18 cellular contexts compared by ENCODE assay signal in genomic region chr10:124224331-124225028, GRCh38.
DNase-seq lines count a peak whose midpoint lies in the region; ATAC-seq and TF ChIP-seq lines count a peak whose summit lies in the region.
"Had no signal": no experiment of that assay in that cellular context is flagged by ENCODE, and none has a peak within 500 bp of the region (broad histone marks: within the 10 kb centered on the region; RNA-seq: fewer than 3 reads in every experiment).

No MANE protein-coding gene starts in this region.

- H3K27ac ChIP-seq in prostate gland: no peak overlapping the region
- H3K27ac ChIP-seq: neural progenitor cell had no signal

- peaks cover 47% of the 10 kb centered on the region for H3K4me1 Mint-ChIP-seq in chondrocyte (ENCODE audit: low read depth)
- H3K4me1 Mint-ChIP-seq in nephron: peaks cover 56% of the 10 kb centered on the region

- no peak for ATAC-seq in HG02588 (IDR thresholded peaks at IDR 0.05; ENCODE audit: unreplicated experiment)
- no peak for ATAC-seq in left colon
- ATAC-seq: left ventricle myocardium superior, WTC11 had no signal

- H3K4me3 ChIP-seq in AG09309 (ENCODE audit: control insufficient read depth, low read depth, low read length) (no peak overlapping the region), prostate gland (no peak overlapping the region)
- H3K4me3 ChIP-seq: neural progenitor cell had no signal

- no peaks in the 10 kb centered on the region for H3K27me3 ChIP-seq in prostate gland (replicated peaks; ENCODE audit: insufficient read depth)
- H3K27me3 ChIP-seq: neural progenitor cell had no signal

- H3K36me3 Mint-ChIP-seq in chondrocyte (ENCODE audit: low read depth) (no peaks in the 10 kb centered on the region), nephron (ENCODE audit: low read depth) (peaks cover 4% of the 10 kb centered on the region)
- H3K36me3 Mint-ChIP-seq: neural progenitor cell had no signal

- TF ChIP-seq POLR2A in prostate gland (IDR thresholded peaks at IDR 0.05): no peak

- H3K27me3 Mint-ChIP-seq in chondrocyte (ENCODE audit: low read depth) (peaks cover 2% of the 10 kb centered on the region), nephron (ENCODE audit: low read depth) (peaks cover 15% of the 10 kb centered on the region)
- H3K27me3 Mint-ChIP-seq: stimulated activated naive CD8-positive, alpha-beta T cell treated with anti-CD3 and anti-CD28 coated beads, Interleukin-15, Interleukin-2, amounts not matched to agents 100 ng/mL and 50 ng/mL, for 24 hours had no signal

- TF ChIP-seq CTCF in AG09309 (IDR thresholded peaks at IDR 0.05; ENCODE audit: control insufficient read depth, insufficient read depth, low read depth, low read length, missing control alignments) (no peak), chondrocyte (IDR thresholded peaks at IDR 0.05) (no peak), nephron (IDR thresholded peaks at IDR 0.05; ENCODE audit: unreplicated experiment in 3 of 3) (no peak), prostate gland (IDR thresholded peaks at IDR 0.05) (no peak)

- WGBS in prostate gland: 67% methylated on average over 18 of the region's 18 CpGs

- peaks cover 21% of the 10 kb centered on the region for H3K9me3 Mint-ChIP-seq in chondrocyte (ENCODE audit: low read depth)
- H3K9me3 Mint-ChIP-seq in nephron: peaks cover 37% of the 10 kb centered on the region

- intact Hi-C loops in left colon (cut with DNase I, micrococcal nuclease): no loop called here
- intact Hi-C loops in prostate gland (cut with DNase I): no loop called here

- H3K36me3 ChIP-seq in prostate gland: no peaks in the 10 kb centered on the region
- H3K36me3 ChIP-seq: neural progenitor cell had no signal

- DNase-seq in AG09309 (ENCODE audit: low read depth) (peak; percentile 11), M059J (ENCODE audit: low read depth) (peak; percentile 83), chondrocyte (ENCODE audit: low spot score) (no peak), COLO829 (ENCODE audit: low spot score) (no peak), left colon (no peak), prostate gland (ENCODE audit: low spot score) (no peak)
- DNase-seq: activated T-cell treated with anti-CD3 and anti-CD28 coated beads, Interleukin-2, amount 50 U/mL, for 24 hours; DMS 273 treated with DMSO at 0.1 percent for 48 hours; H7; left ventricle myocardium superior; NCI-H2029 treated with DMSO at 0.1 percent for 48 hours; RPMI8226 had no signal

- no peak overlapping the region for H3K4me3 Mint-ChIP-seq in chondrocyte (ENCODE audit: unreplicated experiment)
- no peak overlapping the region for H3K4me3 Mint-ChIP-seq in nephron
- H3K4me3 Mint-ChIP-seq: activated naive CD8-positive, alpha-beta T cell treated with anti-CD3 and anti-CD28 coated beads, Interleukin-2, amount 50 U/mL, for 24 hours; activated T-cell treated with anti-CD3 and anti-CD28 coated beads, Interleukin-2, amount 50 U/mL, for 24 hours; neural progenitor cell; stimulated activated naive CD8-positive, alpha-beta T cell treated with anti-CD3 and anti-CD28 coated beads, Interleukin-15, Interleukin-2, amounts not matched to agents 100 ng/mL and 50 ng/mL, for 24 hours; WTC11 had no signal

- H3K27ac Mint-ChIP-seq in chondrocyte (ENCODE audit: unreplicated experiment) (peak overlapping the region; percentile 66), nephron (peak overlapping the region in 2 of 3 experiments; percentile 49 to 58)
- H3K27ac Mint-ChIP-seq: activated naive CD8-positive, alpha-beta T cell treated with anti-CD3 and anti-CD28 coated beads, Interleukin-2, amount 50 U/mL, for 24 hours; activated T-cell treated with anti-CD3 and anti-CD28 coated beads, Interleukin-2, amount 50 U/mL, for 24 hours; neural progenitor cell; stimulated activated naive CD8-positive, alpha-beta T cell treated with anti-CD3 and anti-CD28 coated beads, Interleukin-15, Interleukin-2, amounts not matched to agents 100 ng/mL and 50 ng/mL, for 24 hours; WTC11 had no signal

- H3K4me1 ChIP-seq in prostate gland (replicated peaks): no peaks in the 10 kb centered on the region

- H3K9me3 ChIP-seq in prostate gland: no peaks in the 10 kb centered on the region

Comparison
In these comparisons a context has a peak if more than half of its experiments do, and no peak if none do; other contexts are left out.
1. DNase-seq: peak in AG09309 (single experiment) and M059J (single experiment); none in chondrocyte (single experiment), COLO829 (single experiment), left colon (0 of 2) and prostate gland (single experiment).